In genomic region chr5:83125560-83125959, GRCh38 we compare ENCODE assay signal across 30 cellular contexts. TPM values are rescaled to one million over a fixed set of nuclear protein-coding genes. Genes with fewer than 3 reads are reported as not detected.
"Had no signal": no experiment of that assay in that cellular context is flagged by ENCODE, and none has a peak within 500 bp of the region (broad histone marks: within the 10 kb centered on the region; RNA-seq: fewer than 3 reads in every experiment).

No MANE protein-coding gene starts in this region.

- FAIRE-seq: endometrium, endothelial cell of umbilical vein had no signal

- DNase-seq: activated CD4-positive, alpha-beta memory T cell treated with anti-CD3 and anti-CD28 coated beads, Interleukin-2, amount 10 ng/mL, durations not matched to agents 7 days and 5 days; activated CD4-positive, alpha-beta T cell treated with anti-CD3 and anti-CD28 coated beads for 36 hours; activated CD4-positive, alpha-beta T cell treated with anti-CD3 and anti-CD28 coated beads, Interleukin-2, amount 10 ng/mL, durations not matched to agents 24 days and 14 days; activated CD4-positive, alpha-beta T cell treated with anti-CD3 and anti-CD28 coated beads, Interleukin-2, amount 50 U/mL, for 4 hours; activated CD4-positive, CD25-positive, alpha-beta regulatory T cell; activated CD4-positive, CD25-positive, alpha-beta regulatory T cell treated with anti-CD3 and anti-CD28 coated beads, Interleukin-2, amount 50 U/mL, for 72 hours; activated CD8-positive, alpha-beta memory T cell treated with anti-CD3 and anti-CD28 coated beads, Interleukin-2, amount 50 U/mL, for 48 hours; activated gamma-delta T cell; activated naive CD4-positive, alpha-beta T cell; activated naive CD4-positive, alpha-beta T cell treated with anti-CD3 and anti-CD28 coated beads, Interleukin-2, amount 10 ng/mL, durations not matched to agents 7 days and 5 days; activated naive CD8-positive, alpha-beta T cell treated with anti-CD3 and anti-CD28 coated beads, Interleukin-2, amount 10 ng/mL, durations not matched to agents 7 days and 5 days; activated T-cell treated with anti-CD3 and anti-CD28 coated beads for 4 hours; activated T-cell treated with anti-CD3 and anti-CD28 coated beads, Interleukin-2, amount 50 U/mL, for 24 hours; activated T-cell treated with anti-CD3 and anti-CD28 coated beads, Interleukin-2, amount 50 U/mL, for 72 hours; central memory CD4-positive, alpha-beta T cell; cerebellar nuclear complex; colonic mucosa; effector CD8-positive, alpha-beta T cell; esophagus squamous epithelium; foreskin melanocyte; T-helper 2 cell had no signal

- H3K4me3 Mint-ChIP-seq: activated CD4-positive, alpha-beta memory T cell treated with anti-CD3 and anti-CD28 coated beads, Interleukin-2, amount 10 ng/mL, durations not matched to agents 7 days and 5 days; activated CD4-positive, alpha-beta T cell treated with anti-CD3 and anti-CD28 coated beads for 36 hours; activated CD4-positive, alpha-beta T cell treated with anti-CD3 and anti-CD28 coated beads, Interleukin-2, amount 10 ng/mL, durations not matched to agents 24 days and 14 days; activated naive CD4-positive, alpha-beta T cell treated with anti-CD3 and anti-CD28 coated beads, Interleukin-2, amount 10 ng/mL, durations not matched to agents 7 days and 5 days; activated naive CD8-positive, alpha-beta T cell treated with anti-CD3 and anti-CD28 coated beads, Interleukin-2, amount 10 ng/mL, durations not matched to agents 7 days and 5 days; activated T-cell treated with anti-CD3 and anti-CD28 coated beads, Interleukin-2, amount 50 U/mL, for 24 hours; activated T-cell treated with anti-CD3 and anti-CD28 coated beads, Interleukin-2, amount 50 U/mL, for 72 hours; brain had no signal

- ATAC-seq: activated CD4-positive, alpha-beta T cell treated with anti-CD3 and anti-CD28 coated beads for 36 hours; activated naive CD4-positive, alpha-beta T cell treated with anti-CD3 and anti-CD28 coated beads, Interleukin-2, amount 50 U/mL, for 72 hours; activated T-cell treated with anti-CD3 and anti-CD28 coated beads, Interleukin-2, amount 50 U/mL, for 72 hours; gastroesophageal sphincter had no signal

- H3K4me3 ChIP-seq: ascending aorta, breast epithelium, cardiac muscle cell, colonic mucosa, esophagus squamous epithelium, gastroesophageal sphincter had no signal

- H3K27me3 ChIP-seq: ascending aorta, breast epithelium, cardiac muscle cell, colonic mucosa, esophagus squamous epithelium, gastroesophageal sphincter had no signal

- H3K27ac Mint-ChIP-seq: activated CD4-positive, alpha-beta memory T cell treated with anti-CD3 and anti-CD28 coated beads, Interleukin-2, amount 10 ng/mL, durations not matched to agents 7 days and 5 days; activated CD4-positive, alpha-beta T cell treated with anti-CD3 and anti-CD28 coated beads for 36 hours; activated CD4-positive, alpha-beta T cell treated with anti-CD3 and anti-CD28 coated beads, Interleukin-2, amount 10 ng/mL, durations not matched to agents 24 days and 14 days; activated naive CD4-positive, alpha-beta T cell treated with anti-CD3 and anti-CD28 coated beads, Interleukin-2, amount 10 ng/mL, durations not matched to agents 7 days and 5 days; activated naive CD4-positive, alpha-beta T cell treated with anti-CD3 and anti-CD28 coated beads, Interleukin-2, amount 50 U/mL, for 72 hours; activated naive CD8-positive, alpha-beta T cell treated with anti-CD3 and anti-CD28 coated beads, Interleukin-2, amount 10 ng/mL, durations not matched to agents 7 days and 5 days; activated T-cell treated with anti-CD3 and anti-CD28 coated beads, Interleukin-2, amount 50 U/mL, for 24 hours; activated T-cell treated with anti-CD3 and anti-CD28 coated beads, Interleukin-2, amount 50 U/mL, for 72 hours; brain had no signal

- H3K36me3 ChIP-seq: ascending aorta, breast epithelium, cardiac muscle cell, colonic mucosa, esophagus squamous epithelium, gastroesophageal sphincter had no signal

- H3K27me3 Mint-ChIP-seq: activated CD4-positive, alpha-beta memory T cell treated with anti-CD3 and anti-CD28 coated beads, Interleukin-2, amount 10 ng/mL, durations not matched to agents 7 days and 5 days; activated CD4-positive, alpha-beta T cell treated with anti-CD3 and anti-CD28 coated beads for 36 hours; activated CD4-positive, alpha-beta T cell treated with anti-CD3 and anti-CD28 coated beads, Interleukin-2, amount 10 ng/mL, durations not matched to agents 24 days and 14 days; activated naive CD4-positive, alpha-beta T cell treated with anti-CD3 and anti-CD28 coated beads, Interleukin-2, amount 10 ng/mL, durations not matched to agents 7 days and 5 days; activated naive CD8-positive, alpha-beta T cell treated with anti-CD3 and anti-CD28 coated beads, Interleukin-2, amount 10 ng/mL, durations not matched to agents 7 days and 5 days; activated T-cell treated with anti-CD3 and anti-CD28 coated beads, Interleukin-2, amount 50 U/mL, for 24 hours; brain had no signal

- H3K9me3 Mint-ChIP-seq: activated CD4-positive, alpha-beta T cell treated with anti-CD3 and anti-CD28 coated beads, Interleukin-2, amount 10 ng/mL, durations not matched to agents 24 days and 14 days had no signal

- H3K27ac ChIP-seq: ascending aorta, breast epithelium, cardiac muscle cell, colonic mucosa, epithelial cell of prostate, esophagus squamous epithelium, gastroesophageal sphincter had no signal

- H3K4me1 ChIP-seq: ascending aorta, breast epithelium, colonic mucosa, esophagus squamous epithelium, gastroesophageal sphincter had no signal

- H3K4me1 Mint-ChIP-seq: activated CD4-positive, alpha-beta memory T cell treated with anti-CD3 and anti-CD28 coated beads, Interleukin-2, amount 10 ng/mL, durations not matched to agents 7 days and 5 days; activated CD4-positive, alpha-beta T cell treated with anti-CD3 and anti-CD28 coated beads for 36 hours; activated CD4-positive, alpha-beta T cell treated with anti-CD3 and anti-CD28 coated beads, Interleukin-2, amount 10 ng/mL, durations not matched to agents 24 days and 14 days; activated naive CD4-positive, alpha-beta T cell treated with anti-CD3 and anti-CD28 coated beads, Interleukin-2, amount 10 ng/mL, durations not matched to agents 7 days and 5 days; activated naive CD8-positive, alpha-beta T cell treated with anti-CD3 and anti-CD28 coated beads, Interleukin-2, amount 10 ng/mL, durations not matched to agents 7 days and 5 days; brain had no signal

- H3K9me3 ChIP-seq: ascending aorta, colonic mucosa, gastroesophageal sphincter had no signal

RNA-seq across cellular contexts. Expression of gene XRCC4, which starts 48.2 kb away (rescaled TPM):
- total RNA-seq: ascending aorta had no signal
